9 cellular contexts compared by ENCODE assay signal in genomic region chr15:56428821-56429458, GRCh38. TPM values are rescaled to one million over a fixed set of nuclear protein-coding genes. Genes with fewer than 3 reads are reported as not detected.
DNase-seq lines count a peak whose midpoint lies in the region; ATAC-seq and TF ChIP-seq lines count a peak whose summit lies in the region.
"Had no signal": no experiment of that assay in that cellular context is flagged by ENCODE, and none has a peak within 500 bp of the region (broad histone marks: within the 10 kb centered on the region; RNA-seq: fewer than 3 reads in every experiment).

No MANE protein-coding gene starts in this region.

- peaks cover 5% of the 10 kb centered on the region for H3K4me1 Mint-ChIP-seq in nephron progenitor cell

- TF ChIP-seq CTCF in HEK293 (tag by site-specific recombination; IDR thresholded peaks at IDR 0.05) = peak; percentile 9; the same call in 1 of the 2 replicates
- TF ChIP-seq CTCF in nephron progenitor cell (IDR thresholded peaks at IDR 0.05) = peak; percentile 50

- H3K9me3 ChIP-seq in HEK293 (ENCODE audit: control insufficient read depth, insufficient read depth, low read depth, low read length) = no peaks in the 10 kb centered on the region

- H3K4me3 ChIP-seq in HEK293 (ENCODE audit: low read depth, low read length) = no peak overlapping the region

- peaks cover 45% of the 10 kb centered on the region for H3K36me3 Mint-ChIP-seq in nephron progenitor cell (ENCODE audit: low read depth)

- no peaks in the 10 kb centered on the region for H3K27me3 Mint-ChIP-seq in nephron progenitor cell (ENCODE audit: low read depth, poor library complexity)

- H3K27ac ChIP-seq in HEK293 (ENCODE audit: extremely low read depth, low read depth, low read length) = no peak overlapping the region

- no peak overlapping the region for H3K4me3 Mint-ChIP-seq in nephron progenitor cell

- no peak overlapping the region for H3K27ac Mint-ChIP-seq in nephron progenitor cell

- CTCF ChIA-PET in HEK293 (lab: Yijun Ruan, JAX) = interaction anchor here (0.6 to 5.7 kb wide), 13 partner anchors 10 to 1051 kb away, joined by 3 to 83 read pairs (median 4); no protein-coding TSS in a partner anchor

- no peak for ATAC-seq in HG02588 (IDR thresholded peaks at IDR 0.05; ENCODE audit: unreplicated experiment)
- no peak for ATAC-seq in GM21515 (IDR thresholded peaks at IDR 0.05; ENCODE audit: unreplicated experiment)

- H3K4me1 ChIP-seq in HEK293 (ENCODE audit: control insufficient read depth, insufficient read depth, low read length) = no peaks in the 10 kb centered on the region

- H3K36me3 ChIP-seq in HEK293 (ENCODE audit: control insufficient read depth in 2 of 2, insufficient read depth in 1 of 2, low read length in 2 of 2) = peaks cover 3 to 19% of the 10 kb centered on the region in 2 experiments; a peak in 2 of 3 replicates

- DNase-seq in DMS114 treated with DMSO at 0.1 percent for 48 hours (lab: John Stamatoyannopoulos, UW; ENCODE audit: unreplicated experiment) = peak; percentile 60
- peak; percentile 24 for DNase-seq in NCI-H446 treated with DMSO at 0.1 percent for 48 hours (lab: John Stamatoyannopoulos, UW)
- DNase-seq in dermis blood vessel endothelial cell = peak; percentile 60
- DNase-seq in nephron progenitor cell = no peak
- DNase-seq in NK-92 (lab: John Stamatoyannopoulos, UW; ENCODE audit: unreplicated experiment) = no peak

- POLR2A ChIA-PET in HEK293 (lab: Yijun Ruan, JAX) = no interaction called here

- H3K9me3 Mint-ChIP-seq in nephron progenitor cell = peaks cover 18% of the 10 kb centered on the region

TF ChIP-seq in HEK293, 187 proteins besides CTCF, POLR2A, EP300 and RAD21:
- TF ChIP-seq, protein P1, sequence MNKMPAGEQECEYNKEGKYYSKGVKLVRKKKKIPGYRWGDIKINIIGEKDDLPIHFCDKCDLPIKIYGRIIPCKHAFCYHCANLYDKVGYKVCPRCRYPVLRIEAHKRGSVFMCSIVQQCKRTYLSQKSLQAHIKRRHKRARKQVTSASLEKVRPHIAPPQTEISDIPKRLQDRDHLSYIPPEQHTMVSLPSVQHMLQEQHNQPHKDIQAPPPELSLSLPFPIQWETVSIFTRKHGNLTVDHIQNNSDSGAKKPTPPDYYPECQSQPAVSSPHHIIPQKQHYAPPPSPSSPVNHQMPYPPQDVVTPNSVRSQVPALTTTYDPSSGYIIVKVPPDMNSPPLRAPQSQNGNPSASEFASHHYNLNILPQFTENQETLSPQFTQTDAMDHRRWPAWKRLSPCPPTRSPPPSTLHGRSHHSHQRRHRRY (tag by site-specific recombination; IDR thresholded peaks at IDR 0.05) = no peak
- TF ChIP-seq PRDM1 (tag by site-specific recombination; IDR thresholded peaks at IDR 0.05) (0 out of 2 replicates have a peak, but pooled peaks have one; percentile 9), ZNF654 (tag by site-specific recombination; IDR thresholded peaks at IDR 0.05; ENCODE audit: low read depth) (peak; percentile 78), ZNF184 (tag by site-specific recombination; IDR thresholded peaks at IDR 0.05) (no peak), ZNF560 (tag by site-specific recombination; IDR thresholded peaks at IDR 0.05; ENCODE audit: borderline replicate concordance) (no peak)

RNA-seq across cellular contexts. Expression of gene MNS1, which starts 36.0 kb away (rescaled TPM):
- under 0.01 and 0.74 TPM in 2 replicates for total RNA-seq in dermis blood vessel endothelial cell
- total RNA-seq: T-helper 1 cell treated with Interleukin-12 subunit alpha and Interleukin-12 subunit beta and Interleukin-4 antibody, amounts not matched to agents 30 ng/mL and 1 ng/mL, for 36 hours had no signal

Comparison
In these comparisons a context has a peak if more than half of its experiments do, and no peak if none do; other contexts are left out.
1. DNase-seq: peak in DMS114 treated with DMSO at 0.1 percent for 48 hours (single experiment), NCI-H446 treated with DMSO at 0.1 percent for 48 hours (single experiment) and dermis blood vessel endothelial cell (single experiment); none in nephron progenitor cell (single experiment) and NK-92 (single experiment).